Comparison of ENCODE assay signal across 15 cellular contexts in the genomic region with DNA sequence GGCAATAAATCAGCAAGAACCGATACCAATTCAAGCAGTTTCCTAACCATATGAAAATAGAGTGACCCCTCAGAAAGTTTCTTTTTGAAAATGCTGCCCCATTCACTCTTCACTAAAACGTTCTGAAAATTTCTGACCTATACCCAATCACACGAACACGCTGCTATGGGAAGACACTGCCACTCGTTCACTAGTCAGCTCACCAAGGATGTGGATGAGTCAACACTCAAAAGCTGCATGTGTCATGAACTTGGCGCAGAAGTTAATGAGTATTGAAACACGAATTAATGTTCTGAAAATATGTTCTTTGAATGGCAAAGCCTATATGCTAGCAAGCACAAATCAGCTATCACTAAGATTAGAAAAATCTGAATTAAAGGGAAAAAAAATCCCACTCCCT.
DNase-seq lines count a peak whose midpoint lies in the region; ATAC-seq, FAIRE-seq and TF ChIP-seq lines count a peak whose summit lies in the region.
"Had no signal": no experiment of that assay in that cellular context is flagged by ENCODE, and none has a peak within 500 bp of the region (broad histone marks: within the 10 kb centered on the region; RNA-seq: fewer than 3 reads in every experiment).

No MANE protein-coding gene starts in this region.

- H3K4me1 ChIP-seq in A549: peaks cover 16% of the 10 kb centered on the region; the same call in 2 of the 3 replicates
- H3K4me1 ChIP-seq in spleen: no peaks in the 10 kb centered on the region

- no peak for TF ChIP-seq POLR2A in A549 (IDR thresholded peaks at IDR 0.05; ENCODE audit: low read length)
- no peak for TF ChIP-seq POLR2A in spleen (IDR thresholded peaks at IDR 0.05)

- DNase-seq in A549 (ENCODE audit: low read depth in 1 of 2, low spot score in 1 of 2) (no peak), foreskin fibroblast (peak; percentile 33 to 58), OCI-M2 (lab: John Stamatoyannopoulos, UW; ENCODE audit: unreplicated experiment) (no peak), spleen (no peak)
- no peak for DNase-seq in NK-92 treated with Interleukin-12 subunit alpha and Interleukin-12 subunit beta, amount 100 ng/mL, for 24 hours (lab: John Stamatoyannopoulos, UW)
- DNase-seq: activated naive CD4-positive, alpha-beta T cell; Calu3; Karpas-422; small intestine had no signal

- no peak for FAIRE-seq in A549 (lab: Jason Lieb, UNC)
- FAIRE-seq: A204.1, small intestine had no signal

- H3K4me2 ChIP-seq in A549: peak overlapping the region; percentile 52

- TF ChIP-seq CTCF in A549 (IDR thresholded peaks at IDR 0.05) (no peak), VCaP (conservative IDR thresholded peaks at IDR 0.05) (no peak), foreskin fibroblast (IDR thresholded peaks at IDR 0.05; ENCODE audit: low read depth, low read length) (no peak), spleen (IDR thresholded peaks at IDR 0.05 in 8 of 11, conservative IDR thresholded peaks at IDR 0.05 in 3 of 11) (no peak)

- WGBS in A549 (ENCODE audit: missing lambda C conversion rate): 39% methylated on average over 7 of the region's 7 CpGs
- WGBS in spleen, 5 donors: 85 to 94% (median 90%) methylated on average over 7 of the region's 7 CpGs

- H3K9me3 ChIP-seq in A549: no peaks in the 10 kb centered on the region
- H3K9me3 ChIP-seq in spleen: no peaks in the 10 kb centered on the region
- H3K9me3 ChIP-seq: neutrophil, suprapubic skin had no signal

- no peak for TF ChIP-seq EP300 in A549 (IDR thresholded peaks at IDR 0.05)

- CTCF ChIA-PET in A549 (lab: Yijun Ruan, JAX): interaction anchor here (0.6 to 4.6 kb wide), 7 partner anchors 16 to 182 kb away, joined by 3 to 19 read pairs (median 3); a partner anchor contains a TSS

- POLR2A ChIA-PET in A549 (lab: Yijun Ruan, JAX): no interaction called here

- TF ChIP-seq RAD21 in A549 (conservative IDR thresholded peaks at IDR 0.05 in 1 of 2, IDR thresholded peaks at IDR 0.05 in 1 of 2): no peak

- H3K27ac ChIP-seq in A549 (no peak overlapping the region), VCaP (peak overlapping the region; percentile 75; the same call in 1 of the 2 replicates), spleen (no peak overlapping the region)
- H3K27ac ChIP-seq: neutrophil, suprapubic skin had no signal

- peak in 1 of 2 experiments; percentile 50; a peak in 1 of 6 replicates for ATAC-seq in A549
- peak; percentile 61 for ATAC-seq in HG02798 (IDR thresholded peaks at IDR 0.05; ENCODE audit: poor library complexity, unreplicated experiment)
- ATAC-seq in HG02973 (IDR thresholded peaks at IDR 0.05; ENCODE audit: unreplicated experiment): no peak

- intact Hi-C loops in spleen (cut with DNase I; ENCODE audit: low total_unique reads): no loop called here

- no peaks in the 10 kb centered on the region for H3K27me3 ChIP-seq in spleen (replicated peaks in 1 of 7)
- H3K27me3 ChIP-seq: neutrophil, suprapubic skin had no signal

- H3K4me3 ChIP-seq in A549 (no peak overlapping the region), foreskin fibroblast (ENCODE audit: low read depth in 1 of 2, low read length in 2 of 2) (no peak overlapping the region), spleen (no peak overlapping the region)
- H3K4me3 ChIP-seq: suprapubic skin had no signal

- peaks cover 4 to 96% (median 35%) of the 10 kb centered on the region in 6 donors for H3K36me3 ChIP-seq in spleen

TF ChIP-seq in A549, 52 proteins besides CTCF, POLR2A, EP300 and RAD21:
- TF ChIP-seq FOSB (CRISPR knock-in tag; IDR thresholded peaks at IDR 0.05): no peak
- TF ChIP-seq, protein P1, sequence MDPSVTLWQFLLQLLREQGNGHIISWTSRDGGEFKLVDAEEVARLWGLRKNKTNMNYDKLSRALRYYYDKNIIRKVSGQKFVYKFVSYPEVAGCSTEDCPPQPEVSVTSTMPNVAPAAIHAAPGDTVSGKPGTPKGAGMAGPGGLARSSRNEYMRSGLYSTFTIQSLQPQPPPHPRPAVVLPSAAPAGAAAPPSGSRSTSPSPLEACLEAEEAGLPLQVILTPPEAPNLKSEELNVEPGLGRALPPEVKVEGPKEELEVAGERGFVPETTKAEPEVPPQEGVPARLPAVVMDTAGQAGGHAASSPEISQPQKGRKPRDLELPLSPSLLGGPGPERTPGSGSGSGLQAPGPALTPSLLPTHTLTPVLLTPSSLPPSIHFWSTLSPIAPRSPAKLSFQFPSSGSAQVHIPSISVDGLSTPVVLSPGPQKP (IDR thresholded peaks at IDR 0.05; ENCODE audit: low read depth, low read length): no peak
- no peak for TF ChIP-seq ESRRA (IDR thresholded peaks at IDR 0.05; ENCODE audit: borderline replicate concordance, low read length)
- TF ChIP-seq CBX2 (IDR thresholded peaks at IDR 0.05; ENCODE audit: borderline replicate concordance, low read depth): no peak
- TF ChIP-seq HOXB13 (CRISPR knock-in tag; IDR thresholded peaks at IDR 0.05; ENCODE audit: low read depth): no peak
- TF ChIP-seq PHF8 (IDR thresholded peaks at IDR 0.05; ENCODE audit: borderline replicate concordance, low read depth): no peak
- no peak for TF ChIP-seq KDM1A (IDR thresholded peaks at IDR 0.05; ENCODE audit: low read depth)
- no peak for TF ChIP-seq RFX5 (IDR thresholded peaks at IDR 0.05)
- no peak for TF ChIP-seq MAFK (IDR thresholded peaks at IDR 0.05; ENCODE audit: partially characterized antibody)
- no peak for TF ChIP-seq MYC (IDR thresholded peaks at IDR 0.05; ENCODE audit: borderline replicate concordance, low read length)

Comparison
In these comparisons a context has a peak if more than half of its experiments do, and no peak if none do; other contexts are left out.
1. DNase-seq: peak in foreskin fibroblast (2 of 2); none in A549 (0 of 2), OCI-M2 (single experiment), NK-92 treated with Interleukin-12 subunit alpha and Interleukin-12 subunit beta, amount 100 ng/mL, for 24 hours (single experiment) and spleen (single experiment).